Comparison of ENCODE assay signal across 1 cellular context in the genomic region with DNA sequence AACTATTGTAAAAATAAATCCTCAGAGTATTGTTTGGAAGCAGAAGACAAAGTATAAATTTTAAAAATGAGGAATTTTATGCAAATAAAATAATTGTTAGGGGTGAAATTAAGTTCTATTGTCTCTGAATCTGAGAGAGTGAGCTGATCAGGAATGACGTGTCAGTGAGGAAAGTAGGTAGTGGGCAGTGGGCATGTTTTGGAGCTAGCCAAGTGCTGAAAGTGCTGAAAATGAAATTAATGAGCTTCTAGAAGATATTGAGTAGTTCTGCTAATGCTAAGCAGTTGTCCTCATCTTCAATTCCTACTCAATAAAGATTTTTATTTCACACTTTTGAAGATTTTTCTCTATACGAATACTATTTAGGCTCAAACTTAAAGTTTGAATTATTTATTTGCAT.
TF ChIP-seq lines count a peak whose summit lies in the region.

No MANE protein-coding gene starts in this region.

TF ChIP-seq in GM12878, 131 proteins besides CTCF, POLR2A, EP300 and RAD21 (continued from another document):
- TF ChIP-seq, protein P1, sequence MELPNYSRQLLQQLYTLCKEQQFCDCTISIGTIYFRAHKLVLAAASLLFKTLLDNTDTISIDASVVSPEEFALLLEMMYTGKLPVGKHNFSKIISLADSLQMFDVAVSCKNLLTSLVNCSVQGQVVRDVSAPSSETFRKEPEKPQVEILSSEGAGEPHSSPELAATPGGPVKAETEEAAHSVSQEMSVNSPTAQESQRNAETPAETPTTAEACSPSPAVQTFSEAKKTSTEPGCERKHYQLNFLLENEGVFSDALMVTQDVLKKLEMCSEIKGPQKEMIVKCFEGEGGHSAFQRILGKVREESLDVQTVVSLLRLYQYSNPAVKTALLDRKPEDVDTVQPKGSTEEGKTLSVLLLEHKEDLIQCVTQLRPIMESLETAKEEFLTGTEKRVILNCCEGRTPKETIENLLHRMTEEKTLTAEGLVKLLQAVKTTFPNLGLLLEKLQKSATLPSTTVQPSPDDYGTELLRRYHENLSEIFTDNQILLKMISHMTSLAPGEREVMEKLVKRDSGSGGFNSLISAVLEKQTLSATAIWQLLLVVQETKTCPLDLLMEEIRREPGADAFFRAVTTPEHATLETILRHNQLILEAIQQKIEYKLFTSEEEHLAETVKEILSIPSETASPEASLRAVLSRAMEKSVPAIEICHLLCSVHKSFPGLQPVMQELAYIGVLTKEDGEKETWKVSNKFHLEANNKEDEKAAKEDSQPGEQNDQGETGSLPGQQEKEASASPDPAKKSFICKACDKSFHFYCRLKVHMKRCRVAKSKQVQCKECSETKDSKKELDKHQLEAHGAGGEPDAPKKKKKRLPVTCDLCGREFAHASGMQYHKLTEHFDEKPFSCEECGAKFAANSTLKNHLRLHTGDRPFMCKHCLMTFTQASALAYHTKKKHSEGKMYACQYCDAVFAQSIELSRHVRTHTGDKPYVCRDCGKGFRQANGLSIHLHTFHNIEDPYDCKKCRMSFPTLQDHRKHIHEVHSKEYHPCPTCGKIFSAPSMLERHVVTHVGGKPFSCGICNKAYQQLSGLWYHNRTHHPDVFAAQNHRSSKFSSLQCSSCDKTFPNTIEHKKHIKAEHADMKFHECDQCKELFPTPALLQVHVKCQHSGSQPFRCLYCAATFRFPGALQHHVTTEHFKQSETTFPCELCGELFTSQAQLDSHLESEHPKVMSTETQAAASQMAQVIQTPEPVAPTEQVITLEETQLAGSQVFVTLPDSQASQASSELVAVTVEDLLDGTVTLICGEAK (IDR thresholded peaks at IDR 0.05; ENCODE audit: borderline replicate concordance) = no peak
- TF ChIP-seq SMC3 (IDR thresholded peaks at IDR 0.05; ENCODE audit: borderline replicate concordance, low read length) = no peak
- TF ChIP-seq, protein P2, sequence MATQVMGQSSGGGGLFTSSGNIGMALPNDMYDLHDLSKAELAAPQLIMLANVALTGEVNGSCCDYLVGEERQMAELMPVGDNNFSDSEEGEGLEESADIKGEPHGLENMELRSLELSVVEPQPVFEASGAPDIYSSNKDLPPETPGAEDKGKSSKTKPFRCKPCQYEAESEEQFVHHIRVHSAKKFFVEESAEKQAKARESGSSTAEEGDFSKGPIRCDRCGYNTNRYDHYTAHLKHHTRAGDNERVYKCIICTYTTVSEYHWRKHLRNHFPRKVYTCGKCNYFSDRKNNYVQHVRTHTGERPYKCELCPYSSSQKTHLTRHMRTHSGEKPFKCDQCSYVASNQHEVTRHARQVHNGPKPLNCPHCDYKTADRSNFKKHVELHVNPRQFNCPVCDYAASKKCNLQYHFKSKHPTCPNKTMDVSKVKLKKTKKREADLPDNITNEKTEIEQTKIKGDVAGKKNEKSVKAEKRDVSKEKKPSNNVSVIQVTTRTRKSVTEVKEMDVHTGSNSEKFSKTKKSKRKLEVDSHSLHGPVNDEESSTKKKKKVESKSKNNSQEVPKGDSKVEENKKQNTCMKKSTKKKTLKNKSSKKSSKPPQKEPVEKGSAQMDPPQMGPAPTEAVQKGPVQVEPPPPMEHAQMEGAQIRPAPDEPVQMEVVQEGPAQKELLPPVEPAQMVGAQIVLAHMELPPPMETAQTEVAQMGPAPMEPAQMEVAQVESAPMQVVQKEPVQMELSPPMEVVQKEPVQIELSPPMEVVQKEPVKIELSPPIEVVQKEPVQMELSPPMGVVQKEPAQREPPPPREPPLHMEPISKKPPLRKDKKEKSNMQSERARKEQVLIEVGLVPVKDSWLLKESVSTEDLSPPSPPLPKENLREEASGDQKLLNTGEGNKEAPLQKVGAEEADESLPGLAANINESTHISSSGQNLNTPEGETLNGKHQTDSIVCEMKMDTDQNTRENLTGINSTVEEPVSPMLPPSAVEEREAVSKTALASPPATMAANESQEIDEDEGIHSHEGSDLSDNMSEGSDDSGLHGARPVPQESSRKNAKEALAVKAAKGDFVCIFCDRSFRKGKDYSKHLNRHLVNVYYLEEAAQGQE (IDR thresholded peaks at IDR 0.05; ENCODE audit: low read depth, low read length) = peak; percentile 53; the same call in 1 of the 2 replicates
- no peak for TF ChIP-seq TBL1XR1 (IDR thresholded peaks at IDR 0.05; ENCODE audit: low read depth, low read length)
- TF ChIP-seq RFX5 (IDR thresholded peaks at IDR 0.05; ENCODE audit: low read depth, low read length) = no peak
